1 cellular context compared by ENCODE assay signal in genomic region chrX:1482530-1482928, GRCh38.
A peak's percentile ranks its signal among the peaks of the same experiment; 100 is the strongest.
TF ChIP-seq lines count a peak whose summit lies in the region.

No MANE protein-coding gene starts in this region.

TF ChIP-seq in GM12878, 131 proteins besides CTCF, POLR2A, EP300 and RAD21:
- peak; percentile 4 for TF ChIP-seq KLF5 (IDR thresholded peaks at IDR 0.05; ENCODE audit: partially characterized antibody)
- 0 out of 2 replicates have a peak, but pooled peaks have one; percentile 12 for TF ChIP-seq ZNF217 (IDR thresholded peaks at IDR 0.05)
